Comparison of ENCODE assay signal across 18 cellular contexts in the genomic region with DNA sequence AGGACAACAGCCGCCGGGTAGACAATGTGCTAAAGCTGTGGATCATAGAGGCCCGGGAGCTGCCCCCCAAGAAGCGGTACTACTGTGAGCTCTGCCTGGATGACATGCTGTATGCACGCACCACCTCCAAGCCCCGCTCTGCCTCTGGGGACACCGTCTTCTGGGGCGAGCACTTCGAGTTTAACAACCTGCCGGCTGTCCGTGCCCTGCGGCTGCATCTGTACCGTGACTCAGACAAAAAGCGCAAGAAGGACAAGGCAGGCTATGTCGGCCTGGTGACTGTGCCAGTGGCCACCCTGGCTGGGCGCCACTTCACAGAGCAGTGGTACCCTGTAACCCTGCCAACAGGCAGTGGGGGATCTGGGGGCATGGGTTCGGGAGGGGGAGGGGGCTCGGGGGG.
"Had no signal": no experiment of that assay in that cellular context is flagged by ENCODE, and none has a peak within 500 bp of the region (broad histone marks: within the 10 kb centered on the region; RNA-seq: fewer than 3 reads in every experiment).

No MANE protein-coding gene starts in this region.

- H3K4me2 ChIP-seq: KMS-11 had no signal

- DNase-seq: IMR-90, Kasumi-1, MM.1S, NCI-H1092 treated with DMSO at 0.1 percent for 48 hours, NCI-H1436, NCI-H187, NCI-H2029, NCI-H2081 treated with DMSO at 0.1 percent for 48 hours, NCI-H2171, NCI-H226, NCI-H446, NCI-H510A, NCI-H524 treated with DMSO at 0.1 percent for 48 hours, NCI-H69, NCI-H774, RPMI8226, SHP77 had no signal

- H3K27ac ChIP-seq: KMS-11 had no signal
